9 cellular contexts compared by ENCODE assay signal in the genomic region with DNA sequence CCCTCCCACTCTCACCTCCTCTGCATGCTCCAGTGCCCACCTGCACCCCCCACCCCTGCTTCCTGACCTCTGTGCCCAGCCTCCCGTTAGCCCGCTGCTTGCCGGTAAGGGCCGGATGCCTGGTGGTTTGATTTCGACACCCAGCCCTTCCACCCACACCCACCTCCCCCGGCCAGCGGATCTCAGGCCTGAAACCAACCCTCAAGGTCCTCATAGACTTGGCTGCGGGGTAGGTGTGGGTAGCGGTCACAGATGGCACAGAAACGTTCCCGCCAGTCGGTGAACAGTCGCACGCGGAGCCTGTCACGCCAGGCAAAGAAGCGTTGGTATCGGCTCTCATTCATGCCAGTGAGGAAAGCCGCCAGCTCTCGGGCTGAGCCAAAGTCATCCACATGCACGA. TPM values are rescaled to one million over a fixed set of nuclear protein-coding genes. Genes with fewer than 3 reads are reported as not detected.
A peak's percentile ranks its signal among the peaks of the same experiment; 100 is the strongest.
DNase-seq lines count a peak whose midpoint lies in the region; ATAC-seq, FAIRE-seq and TF ChIP-seq lines count a peak whose summit lies in the region.
"Had no signal": no experiment of that assay in that cellular context is flagged by ENCODE, and none has a peak within 500 bp of the region (broad histone marks: within the 10 kb centered on the region; RNA-seq: fewer than 3 reads in every experiment).

No MANE protein-coding gene starts in this region.

- H3K9me3 Mint-ChIP-seq in glutamatergic neuron (ENCODE audit: unreplicated experiment): peaks cover 3% of the 10 kb centered on the region

- H3K27ac Mint-ChIP-seq in glutamatergic neuron (ENCODE audit: unreplicated experiment): no peak overlapping the region

- ATAC-seq in HG03045 (IDR thresholded peaks at IDR 0.05; ENCODE audit: unreplicated experiment): no peak
- ATAC-seq in GM18909 (IDR thresholded peaks at IDR 0.05; ENCODE audit: poor library complexity, unreplicated experiment): no peak
- ATAC-seq in HG03520 (IDR thresholded peaks at IDR 0.05; ENCODE audit: unreplicated experiment): no peak

- H3K4me3 Mint-ChIP-seq in glutamatergic neuron (ENCODE audit: unreplicated experiment): no peak overlapping the region

- H3K36me3 Mint-ChIP-seq in glutamatergic neuron (ENCODE audit: unreplicated experiment): no peaks in the 10 kb centered on the region

- DNase-seq in GM12891 (ENCODE audit: insufficient read length, low spot score) (no peak), RCC 7860 (ENCODE audit: low spot score) (peak; percentile 7), glutamatergic neuron (no peak)
- DNase-seq in activated gamma-delta T cell treated with anti-CD3 and anti-CD28 coated beads, Interleukin-2, amount 50 U/mL, for 16 hours (ENCODE audit: low read depth): peak; percentile 33
- DNase-seq: NCI-H510A treated with DMSO at 0.1 percent for 48 hours had no signal

- no peak for TF ChIP-seq POLR2A in GM12891 (IDR thresholded peaks at IDR 0.05; ENCODE audit: low read depth, low read length)

- peaks cover 2% of the 10 kb centered on the region for H3K4me1 Mint-ChIP-seq in glutamatergic neuron (ENCODE audit: low read depth, unreplicated experiment)

- peak overlapping the region in 17 of 21 experiments; percentile 5 to 92 (median 74) for H3K27ac ChIP-seq in skin epidermis

- no peak for TF ChIP-seq CTCF in glutamatergic neuron (IDR thresholded peaks at IDR 0.05; ENCODE audit: partially characterized antibody, unreplicated experiment)

- peaks cover 12% of the 10 kb centered on the region for H3K27me3 Mint-ChIP-seq in glutamatergic neuron (ENCODE audit: unreplicated experiment)

- H3K4me3 ChIP-seq in skin epidermis: peak overlapping the region; percentile 13 to 58 (median 19)

- FAIRE-seq in GM12891 (lab: Jason Lieb, UNC) (peak; percentile 84), RCC 7860 (lab: Jason Lieb, UNC) (no peak)

TF ChIP-seq in GM12891, 5 proteins besides CTCF, POLR2A, EP300 and RAD21:
- TF ChIP-seq TAF1 (IDR thresholded peaks at IDR 0.05; ENCODE audit: low read depth, low read length) (no peak), POLR2AphosphoS5 (IDR thresholded peaks at IDR 0.05; ENCODE audit: low read depth, low read length) (no peak), PAX5 (IDR thresholded peaks at IDR 0.05; ENCODE audit: insufficient read depth, low read length, severe bottlenecking) (no peak), POU2F2 (IDR thresholded peaks at IDR 0.05; ENCODE audit: low read depth, low read length) (no peak), SPI1 (IDR thresholded peaks at IDR 0.05; ENCODE audit: low read depth, low read length) (no peak)

RNA-seq across cellular contexts. Expression of gene FUT7, which starts 1.4 kb away (rescaled TPM):
- not detected for polyA plus RNA-seq in GM12891 (2012; ENCODE audit: low read depth, missing spikeins)
- total RNA-seq in glutamatergic neuron (ENCODE audit: unreplicated experiment): 0.20 TPM

RNA-seq across cellular contexts. Expression of gene ABCA2, which starts 2.5 kb away (rescaled TPM):
- polyA plus RNA-seq in GM12891 (2012; ENCODE audit: low read depth, missing spikeins): 3.1 TPM
- total RNA-seq in glutamatergic neuron (ENCODE audit: unreplicated experiment): 70.7 TPM

RNA-seq across cellular contexts. Expression of gene NPDC1, which starts 15.4 kb away (rescaled TPM):
- polyA plus RNA-seq in GM12891 (2012; ENCODE audit: low read depth, missing spikeins): 2.2 TPM
- 260 TPM for total RNA-seq in glutamatergic neuron (ENCODE audit: unreplicated experiment)

RNA-seq across cellular contexts. Expression of gene ENTPD2, which starts 23.3 kb away (rescaled TPM):
- polyA plus RNA-seq in GM12891 (2012; ENCODE audit: low read depth, missing spikeins): 5.7 TPM
- total RNA-seq in glutamatergic neuron (ENCODE audit: unreplicated experiment): 0.69 TPM

RNA-seq across cellular contexts. Expression of gene CLIC3, which starts 34.2 kb away (rescaled TPM):
- 0.09 TPM for polyA plus RNA-seq in GM12891 (2012; ENCODE audit: low read depth, missing spikeins)
- total RNA-seq in glutamatergic neuron (ENCODE audit: unreplicated experiment): not detected

Comparison
In these comparisons a context has a peak if more than half of its experiments do, and no peak if none do; other contexts are left out.
1. DNase-seq: peak in RCC 7860 (single experiment) and activated gamma-delta T cell treated with anti-CD3 and anti-CD28 coated beads, Interleukin-2, amount 50 U/mL, for 16 hours (single experiment); none in GM12891 (single experiment) and glutamatergic neuron (single experiment).